8 cellular contexts compared by ENCODE assay signal in the genomic region with DNA sequence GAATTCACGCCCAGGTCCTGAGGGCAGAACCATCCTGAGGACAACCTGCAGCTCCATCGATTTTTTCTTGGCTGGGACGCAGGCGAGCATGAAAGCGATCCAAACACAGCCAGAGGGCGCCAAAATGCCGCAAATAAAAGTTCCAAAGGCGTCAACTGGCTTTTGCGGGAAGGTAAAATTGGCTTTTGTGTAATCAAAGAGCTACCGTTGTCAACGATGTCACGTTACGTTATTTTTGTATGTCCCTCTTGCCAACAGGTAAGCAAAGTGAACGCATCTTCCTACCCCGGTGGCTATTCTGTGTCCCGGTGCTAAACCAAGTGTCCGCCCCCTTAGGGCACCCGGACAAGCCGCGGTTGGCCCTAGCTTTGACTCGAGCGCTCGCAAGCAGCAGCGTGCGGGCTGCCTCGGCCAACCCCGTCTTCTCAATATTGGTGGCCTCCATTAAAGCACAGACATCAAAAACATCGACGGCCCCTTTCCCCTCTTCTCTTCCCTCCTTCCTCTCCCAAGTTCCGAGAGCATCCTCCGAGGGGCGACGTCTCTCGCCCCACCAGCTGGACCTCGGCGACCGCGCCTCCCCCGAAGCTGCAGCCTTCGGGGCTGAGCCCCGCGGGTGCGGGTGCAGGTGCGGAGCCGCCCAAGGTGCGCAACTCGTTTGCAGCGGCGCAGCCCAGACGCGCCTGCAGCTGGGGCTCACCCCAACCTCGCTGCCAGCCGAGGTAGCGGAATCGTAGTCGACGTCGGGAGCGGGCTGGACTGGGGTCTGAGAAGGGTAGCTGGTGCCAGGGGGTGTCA. TPM values are rescaled to one million over a fixed set of nuclear protein-coding genes. Genes with fewer than 3 reads are reported as not detected.
A peak's percentile ranks its signal among the peaks of the same experiment; 100 is the strongest.
DNase-seq lines count a peak whose midpoint lies in the region; ATAC-seq, FAIRE-seq and TF ChIP-seq lines count a peak whose summit lies in the region.

No MANE protein-coding gene starts in this region.

- no peaks in the 10 kb centered on the region for H3K4me1 ChIP-seq in HCT116 (ENCODE audit: control insufficient read depth in 1 of 2, insufficient read depth in 2 of 2, low read length in 2 of 2)
- peaks cover 0 to 28% (median 9%) of the 10 kb centered on the region in 12 donors for H3K4me1 ChIP-seq in heart left ventricle

- POLR2A ChIA-PET in HCT116 (lab: Charles Lee), result no interaction called here

- intact Hi-C loops in HCT116 (cut with micrococcal nuclease), result loop anchor here (1.0 kb wide), 3 partner anchors 1066 to 1098 kb away; no protein-coding TSS in a partner anchor
- intact Hi-C loops in heart left ventricle (cut with DNase I), result loop anchor here in 9 of 10 donors (2.0 to 10.0 kb wide), 5 partner anchors 1068 to 1098 kb away; no protein-coding TSS in a partner anchor

- peak; percentile 67 for TF ChIP-seq RAD21 in HCT116 (IDR thresholded peaks at IDR 0.05; ENCODE audit: low read depth)

- no peaks in the 10 kb centered on the region for H3K9me2 ChIP-seq in HCT116 (ENCODE audit: insufficient read depth)

- peak overlapping the region; percentile 88 for H3K27ac Mint-ChIP-seq in osteocyte (ENCODE audit: unreplicated experiment)

- H2AFZ ChIP-seq in HCT116 (ENCODE audit: low read depth, low read length, poor library complexity, severe bottlenecking), result no peak overlapping the region

- H3K9ac ChIP-seq in HCT116 (ENCODE audit: low read length), result no peak overlapping the region

- BruUV-seq in HCT116 (replicated peaks; lab: Mats Ljungman, UMichigan), result no TSS peak

- WGBS in heart left ventricle, 4 donors, result 1 to 2% (median 1%) methylated on average over 53 to 59 of the region's 59 CpGs

- H3K27ac ChIP-seq in HCT116 (ENCODE audit: low read depth, low read length) (no peak overlapping the region), heart left ventricle (no peak overlapping the region)

- CTCF ChIA-PET in HCT116 (lab: Charles Lee), result interaction anchor here (0.6 to 1.5 kb wide), 6 partner anchors 10 to 1487 kb away, joined by 3 to 8 read pairs (median 3); no protein-coding TSS in a partner anchor

- H3K4me2 ChIP-seq in HCT116 (ENCODE audit: low read length), result no peak overlapping the region

- RAD21 ChIA-PET in HCT116 (lab: Charles Lee; ENCODE audit: low non-redundant PET in 1 of 2, low total read pairs in 2 of 2, uncharacterized antibody in 2 of 2, unreplicated experiment in 2 of 2), result no interaction called here

- peaks cover 44% of the 10 kb centered on the region for H3K4me1 Mint-ChIP-seq in osteocyte (ENCODE audit: unreplicated experiment)

- peak overlapping the region; percentile 85 for H3K4me3 Mint-ChIP-seq in osteocyte (ENCODE audit: unreplicated experiment)

- ATAC-seq in HCT116, result peak; percentile 85
- peak in 3 of 4 donors; percentile 60 to 68 (median 66) for ATAC-seq in heart left ventricle

- H3K27me3 ChIP-seq in HCT116 (ENCODE audit: insufficient read depth, low read length) (peaks cover 4% of the 10 kb centered on the region; the same call in 1 of the 2 replicates), heart left ventricle (peaks cover 4 to 77% (median 34%) of the 10 kb centered on the region in 9 donors)

- H3K27me3 Mint-ChIP-seq in osteocyte (ENCODE audit: unreplicated experiment), result no peaks in the 10 kb centered on the region

- H3K9me3 ChIP-seq in HCT116 (ENCODE audit: control insufficient read depth in 1 of 2, insufficient read depth in 1 of 2, low read depth in 1 of 2, low read length in 2 of 2) (no peaks in the 10 kb centered on the region), heart left ventricle (no peaks in the 10 kb centered on the region)

- H3K4me3 ChIP-seq in HCT116 (replicated peaks in 1 of 2; ENCODE audit: low read depth in 1 of 2, low read length in 2 of 2) (no peak overlapping the region), LNCaP clone FGC (ENCODE audit: low read depth, low read length) (no peak overlapping the region), heart left ventricle (peak overlapping the region in 7 of 12 donors; percentile 2 to 51 (median 19))

- DNase-seq in HCT116 (ENCODE audit: low read depth, low spot score) (peak; percentile 34), LNCaP clone FGC (ENCODE audit: low read depth) (peak; percentile 63), RCC 7860 (ENCODE audit: low spot score) (peak; percentile 65), amniotic epithelial cell (ENCODE audit: low read depth) (peak; percentile 72), heart left ventricle (peak; percentile 56 to 79 (median 68)), osteocyte (ENCODE audit: extremely low spot score, unreplicated experiment) (peak; percentile 90), GF-D8 (lab: John Stamatoyannopoulos, UW) (no peak)

- H3K36me3 ChIP-seq in HCT116 (ENCODE audit: control insufficient read depth in 1 of 2, insufficient read depth in 2 of 2, low read length in 2 of 2) (no peaks in the 10 kb centered on the region), heart left ventricle (no peaks in the 10 kb centered on the region)

- no peaks in the 10 kb centered on the region for H4K20me1 ChIP-seq in HCT116 (ENCODE audit: insufficient read depth)

- TF ChIP-seq CTCF in GM12872 (IDR thresholded peaks at IDR 0.05; ENCODE audit: insufficient read depth, low read depth, low read length), result peak; percentile 71
- peak; percentile 28 to 75 (median 73); a peak in 5 of 6 replicates for TF ChIP-seq CTCF in HCT116 (IDR thresholded peaks at IDR 0.05 in 2 of 3, conservative IDR thresholded peaks at IDR 0.05 in 1 of 3; ENCODE audit: borderline replicate concordance in 1 of 3, insufficient read depth in 1 of 3, low read depth in 2 of 3, low read length in 2 of 3)
- peak; percentile 84 for TF ChIP-seq CTCF in LNCaP clone FGC (IDR thresholded peaks at IDR 0.05; ENCODE audit: control insufficient read depth, extremely low read depth, insufficient read depth)
- peak; percentile 47 to 81 (median 71) for TF ChIP-seq CTCF in heart left ventricle (IDR thresholded peaks at IDR 0.05)
- peak; percentile 86 for TF ChIP-seq CTCF in osteocyte (IDR thresholded peaks at IDR 0.05)

- peak; percentile 79 for FAIRE-seq in RCC 7860 (lab: Jason Lieb, UNC)

- TF ChIP-seq POLR2A in HCT116 (IDR thresholded peaks at IDR 0.05; ENCODE audit: borderline replicate concordance, extremely low read depth, insufficient read depth, insufficient read length), result no peak
- TF ChIP-seq POLR2A in heart left ventricle (IDR thresholded peaks at IDR 0.05), result no peak

- H3K9me3 Mint-ChIP-seq in osteocyte (ENCODE audit: unreplicated experiment), result no peaks in the 10 kb centered on the region

- H3K36me3 Mint-ChIP-seq in osteocyte (ENCODE audit: unreplicated experiment), result peaks cover 3% of the 10 kb centered on the region

- no peaks in the 10 kb centered on the region for H3K79me2 ChIP-seq in HCT116 (ENCODE audit: insufficient read depth, low read length)

TF ChIP-seq in HCT116, 20 proteins besides CTCF, POLR2A, EP300 and RAD21 (continues in another document):
- no peak for TF ChIP-seq POLR2AphosphoS5 (IDR thresholded peaks at IDR 0.05; ENCODE audit: low read depth, low read length)
- TF ChIP-seq YY1 (IDR thresholded peaks at IDR 0.05; ENCODE audit: extremely low read depth, insufficient replicate concordance, low read depth, low read length), result no peak
- TF ChIP-seq SIN3A (IDR thresholded peaks at IDR 0.05; ENCODE audit: low read depth), result no peak
- no peak for TF ChIP-seq FOSL1 (IDR thresholded peaks at IDR 0.05; ENCODE audit: low read depth)
- no peak for TF ChIP-seq ELF1 (IDR thresholded peaks at IDR 0.05; ENCODE audit: borderline replicate concordance, low read depth)
- no peak for TF ChIP-seq JUND (IDR thresholded peaks at IDR 0.05)
- TF ChIP-seq EZH2 (IDR thresholded peaks at IDR 0.05), result no peak
- TF ChIP-seq, protein P1, sequence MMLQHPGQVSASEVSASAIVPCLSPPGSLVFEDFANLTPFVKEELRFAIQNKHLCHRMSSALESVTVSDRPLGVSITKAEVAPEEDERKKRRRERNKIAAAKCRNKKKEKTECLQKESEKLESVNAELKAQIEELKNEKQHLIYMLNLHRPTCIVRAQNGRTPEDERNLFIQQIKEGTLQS (IDR thresholded peaks at IDR 0.05), result no peak
- TF ChIP-seq, protein P2, sequence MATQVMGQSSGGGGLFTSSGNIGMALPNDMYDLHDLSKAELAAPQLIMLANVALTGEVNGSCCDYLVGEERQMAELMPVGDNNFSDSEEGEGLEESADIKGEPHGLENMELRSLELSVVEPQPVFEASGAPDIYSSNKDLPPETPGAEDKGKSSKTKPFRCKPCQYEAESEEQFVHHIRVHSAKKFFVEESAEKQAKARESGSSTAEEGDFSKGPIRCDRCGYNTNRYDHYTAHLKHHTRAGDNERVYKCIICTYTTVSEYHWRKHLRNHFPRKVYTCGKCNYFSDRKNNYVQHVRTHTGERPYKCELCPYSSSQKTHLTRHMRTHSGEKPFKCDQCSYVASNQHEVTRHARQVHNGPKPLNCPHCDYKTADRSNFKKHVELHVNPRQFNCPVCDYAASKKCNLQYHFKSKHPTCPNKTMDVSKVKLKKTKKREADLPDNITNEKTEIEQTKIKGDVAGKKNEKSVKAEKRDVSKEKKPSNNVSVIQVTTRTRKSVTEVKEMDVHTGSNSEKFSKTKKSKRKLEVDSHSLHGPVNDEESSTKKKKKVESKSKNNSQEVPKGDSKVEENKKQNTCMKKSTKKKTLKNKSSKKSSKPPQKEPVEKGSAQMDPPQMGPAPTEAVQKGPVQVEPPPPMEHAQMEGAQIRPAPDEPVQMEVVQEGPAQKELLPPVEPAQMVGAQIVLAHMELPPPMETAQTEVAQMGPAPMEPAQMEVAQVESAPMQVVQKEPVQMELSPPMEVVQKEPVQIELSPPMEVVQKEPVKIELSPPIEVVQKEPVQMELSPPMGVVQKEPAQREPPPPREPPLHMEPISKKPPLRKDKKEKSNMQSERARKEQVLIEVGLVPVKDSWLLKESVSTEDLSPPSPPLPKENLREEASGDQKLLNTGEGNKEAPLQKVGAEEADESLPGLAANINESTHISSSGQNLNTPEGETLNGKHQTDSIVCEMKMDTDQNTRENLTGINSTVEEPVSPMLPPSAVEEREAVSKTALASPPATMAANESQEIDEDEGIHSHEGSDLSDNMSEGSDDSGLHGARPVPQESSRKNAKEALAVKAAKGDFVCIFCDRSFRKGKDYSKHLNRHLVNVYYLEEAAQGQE (IDR thresholded peaks at IDR 0.05; ENCODE audit: low read depth), result no peak
- TF ChIP-seq, protein P3, sequence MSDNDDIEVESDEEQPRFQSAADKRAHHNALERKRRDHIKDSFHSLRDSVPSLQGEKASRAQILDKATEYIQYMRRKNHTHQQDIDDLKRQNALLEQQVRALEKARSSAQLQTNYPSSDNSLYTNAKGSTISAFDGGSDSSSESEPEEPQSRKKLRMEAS (IDR thresholded peaks at IDR 0.05), result no peak
- no peak for TF ChIP-seq CEBPB (IDR thresholded peaks at IDR 0.05; ENCODE audit: low read depth)
- TF ChIP-seq SP1 (IDR thresholded peaks at IDR 0.05; ENCODE audit: low read depth), result no peak
- TF ChIP-seq EGR1 (IDR thresholded peaks at IDR 0.05; ENCODE audit: low read depth), result no peak
- no peak for TF ChIP-seq ZNF274 (IDR thresholded peaks at IDR 0.05; ENCODE audit: low read depth, low read length)
- TF ChIP-seq ZFX (IDR thresholded peaks at IDR 0.05), result no peak
- no peak for TF ChIP-seq SRF (IDR thresholded peaks at IDR 0.05; ENCODE audit: low read depth)

RNA-seq across cellular contexts. Expression of a gene that starts 1.1 kb away (rescaled TPM):
- 0.34 TPM for total RNA-seq in HCT116 (2021; ENCODE audit: unreplicated experiment)
- 0.06 TPM in 1 of 2 replicates, not detected in the other for polyA plus RNA-seq in HCT116 (2012)
- total RNA-seq in heart left ventricle, result 10 to 100 TPM in 1 of 9 donors, 1 to 10 TPM in 7, under 1 TPM in 1; 0.66 to 13.6 (median 3.0) TPM
- 1 to 10 TPM; 1.3 to 2.1 TPM for polyA plus RNA-seq in heart left ventricle
- total RNA-seq in osteocyte, result 197 and 212 TPM in 2 replicates

Comparison
In these comparisons a context has a peak if more than half of its experiments do, and no peak if none do; other contexts are left out.
1. H3K4me3 ChIP-seq: peak in heart left ventricle (7 of 12); none in HCT116 (0 of 2) and LNCaP clone FGC (single experiment).
2. RNA of a gene that starts 1.1 kb away (total RNA-seq): 197 to 212 TPM in osteocyte; 0.66 to 13.6 TPM in heart left ventricle and 0.34 TPM in HCT116 (single experiment); every median in the first group is over 10 times any median in the second.
3. Peak in every context shown above with its lines, with median percentiles within 50 percentile points of each other: CTCF ChIP-seq.